21 cellular contexts compared by ENCODE assay signal in the genomic region with DNA sequence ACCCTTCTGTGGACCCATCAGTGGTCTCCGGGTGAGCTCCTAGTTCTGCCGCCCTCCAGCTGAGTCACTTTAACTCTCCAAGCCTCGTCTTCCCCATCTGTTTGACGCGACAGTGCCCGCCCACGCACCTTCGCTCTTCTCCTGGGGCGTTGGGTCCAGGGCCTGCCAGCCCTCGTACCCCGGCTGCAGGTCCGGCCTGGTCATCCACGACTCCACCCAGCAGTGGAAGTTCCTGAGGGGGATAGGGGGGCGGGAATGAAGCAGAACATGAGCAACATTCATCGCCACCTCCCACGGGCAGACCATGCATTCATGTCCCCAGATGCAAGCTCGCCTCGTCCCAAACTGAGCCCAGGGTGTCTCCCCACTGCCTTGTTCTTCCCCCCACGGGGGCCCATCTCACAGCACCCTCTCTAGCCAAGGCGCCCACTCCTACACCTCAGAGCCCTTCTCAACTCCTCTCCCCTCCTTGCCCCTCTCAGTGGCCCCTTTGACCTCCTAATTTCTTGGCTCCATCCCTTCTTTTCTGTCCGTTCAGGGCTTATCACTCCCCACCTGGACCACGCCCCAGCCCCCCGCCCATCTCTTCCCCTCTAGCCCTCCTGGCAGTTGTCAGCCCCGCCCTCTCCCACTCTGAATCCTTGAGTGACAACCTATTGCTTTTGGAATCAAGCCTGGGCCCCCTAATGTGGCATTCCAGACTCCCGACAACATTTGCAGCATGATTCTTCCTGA. TPM values are rescaled to one million over a fixed set of nuclear protein-coding genes. Genes with fewer than 3 reads are reported as not detected.
DNase-seq lines count a peak whose midpoint lies in the region; ATAC-seq and TF ChIP-seq lines count a peak whose summit lies in the region.
"Had no signal": no experiment of that assay in that cellular context is flagged by ENCODE, and none has a peak within 500 bp of the region (broad histone marks: within the 10 kb centered on the region; RNA-seq: fewer than 3 reads in every experiment).

No MANE protein-coding gene starts in this region.

- peak overlapping the region in 5 of 10 donors; percentile 75 to 92 (median 85) for H3K27ac ChIP-seq in heart right ventricle
- peak overlapping the region; percentile 20 to 87 (median 80) for H3K27ac ChIP-seq in esophagus muscularis mucosa (replicated peaks in 1 of 4)
- H3K27ac ChIP-seq in aorta (ENCODE audit: low read depth in 1 of 2, low read length in 2 of 2) = no peak overlapping the region
- no peak overlapping the region for H3K27ac ChIP-seq in OCI-LY7 (ENCODE audit: low read depth, low read length, poor library complexity, severe bottlenecking)
- H3K27ac ChIP-seq: neural progenitor cell had no signal

- H3K27me3 ChIP-seq in heart right ventricle = no peaks in the 10 kb centered on the region
- no peaks in the 10 kb centered on the region for H3K27me3 ChIP-seq in esophagus muscularis mucosa
- H3K27me3 ChIP-seq in aorta (ENCODE audit: control insufficient read depth in 1 of 2, insufficient read depth in 2 of 2, low read length in 1 of 2) = no peaks in the 10 kb centered on the region
- H3K27me3 ChIP-seq: neural progenitor cell had no signal

- no peak for TF ChIP-seq POLR2A in esophagus muscularis mucosa (IDR thresholded peaks at IDR 0.05; ENCODE audit: low read depth)

- POLR2A ChIA-PET in OCI-LY7 (lab: Charles Lee) = no interaction called here

- no peaks in the 10 kb centered on the region for H3K9me2 ChIP-seq in OCI-LY7 (ENCODE audit: insufficient read depth, low read length)

- no peaks in the 10 kb centered on the region for H3K9me3 Mint-ChIP-seq in mesothelial cell of epicardium
- H3K9me3 Mint-ChIP-seq: activated B cell treated with CpG ODN at 0.5 μM for 24 hours, neural progenitor cell had no signal

- DNase-seq in left cardiac atrium (peak; percentile 26), heart right ventricle (no peak), esophagus muscularis mucosa (ENCODE audit: extremely low spot score) (no peak), mesothelial cell of epicardium (ENCODE audit: low spot score in 2 of 2, unreplicated experiment in 2 of 2) (no peak), aorta (peak; percentile 37 to 74), OCI-LY7 (ENCODE audit: low spot score) (no peak), NCI-H226 (no peak)
- DNase-seq: activated B cell treated with CpG ODN at 0.5 μM for 24 hours; activated CD8-positive, alpha-beta T cell treated with anti-CD3 and anti-CD28 coated beads, Interleukin-2, amount 10 ng/mL, durations not matched to agents 7 days and 5 days; activated naive CD4-positive, alpha-beta T cell treated with Interleukin-2 at 50 U/mL for 16 hours; activated T-cell treated with anti-CD3 and anti-CD28 coated beads, Interleukin-2, amount 50 U/mL, for 1 hour; amniotic stem cell; C1 segment of cervical spinal cord; GDM1; Kasumi-1; kidney glomerular epithelial cell; NCI-H1048; substantia nigra; T-helper 9 cell had no signal

- no peak overlapping the region for H3K4me3 Mint-ChIP-seq in mesothelial cell of epicardium
- H3K4me3 Mint-ChIP-seq: activated B cell treated with CpG ODN at 0.5 μM for 24 hours; activated CD8-positive, alpha-beta T cell treated with anti-CD3 and anti-CD28 coated beads, Interleukin-2, amount 10 ng/mL, durations not matched to agents 7 days and 5 days; neural progenitor cell had no signal

- H3K36me3 Mint-ChIP-seq in mesothelial cell of epicardium = peaks cover 6% of the 10 kb centered on the region
- H3K36me3 Mint-ChIP-seq: neural progenitor cell had no signal

- no peak for TF ChIP-seq CTCF in heart right ventricle (IDR thresholded peaks at IDR 0.05)
- TF ChIP-seq CTCF in esophagus muscularis mucosa (IDR thresholded peaks at IDR 0.05) = no peak
- no peak for TF ChIP-seq CTCF in mesothelial cell of epicardium (IDR thresholded peaks at IDR 0.05; ENCODE audit: unreplicated experiment)
- no peak for TF ChIP-seq CTCF in OCI-LY7 (conservative IDR thresholded peaks at IDR 0.05; ENCODE audit: low read length)

- no peaks in the 10 kb centered on the region for H3K9me3 ChIP-seq in heart right ventricle
- H3K9me3 ChIP-seq in esophagus muscularis mucosa = no peaks in the 10 kb centered on the region
- no peaks in the 10 kb centered on the region for H3K9me3 ChIP-seq in aorta (ENCODE audit: control insufficient read depth, low read length)
- no peaks in the 10 kb centered on the region for H3K9me3 ChIP-seq in OCI-LY7 (ENCODE audit: low read length)

- ATAC-seq in left cardiac atrium = no peak
- no peak for ATAC-seq in heart right ventricle
- no peak for ATAC-seq in aorta (ENCODE audit: low FRiP score)
- no peak for ATAC-seq in GM21529 (IDR thresholded peaks at IDR 0.05; ENCODE audit: unreplicated experiment)
- ATAC-seq: activated CD8-positive, alpha-beta T cell treated with anti-CD3 and anti-CD28 coated beads, Interleukin-2, amount 10 ng/mL, durations not matched to agents 7 days and 5 days had no signal

- peaks cover 28 to 74% (median 59%) of the 10 kb centered on the region in 9 donors for H3K4me1 ChIP-seq in heart right ventricle
- H3K4me1 ChIP-seq in esophagus muscularis mucosa = peaks cover 33 to 45% (median 36%) of the 10 kb centered on the region in 4 donors
- H3K4me1 ChIP-seq in aorta (ENCODE audit: control insufficient read depth in 1 of 2, insufficient read depth in 2 of 2, low read length in 2 of 2) = no peaks in the 10 kb centered on the region
- no peaks in the 10 kb centered on the region for H3K4me1 ChIP-seq in OCI-LY7 (ENCODE audit: insufficient read depth, low read length, poor library complexity, severe bottlenecking)

- H3K4me3 ChIP-seq in heart right ventricle = no peak overlapping the region
- H3K4me3 ChIP-seq in esophagus muscularis mucosa = no peak overlapping the region
- no peak overlapping the region for H3K4me3 ChIP-seq in aorta (ENCODE audit: low read length in 2 of 2)
- no peak overlapping the region for H3K4me3 ChIP-seq in OCI-LY7 (ENCODE audit: low read depth, low read length, poor library complexity, severe bottlenecking)
- H3K4me3 ChIP-seq: neural progenitor cell had no signal

- H3K36me3 ChIP-seq in heart right ventricle = peaks cover 0 to 98% (median 61%) of the 10 kb centered on the region in 9 donors
- peaks cover 26 to 96% (median 72%) of the 10 kb centered on the region in 4 donors for H3K36me3 ChIP-seq in esophagus muscularis mucosa
- H3K36me3 ChIP-seq in aorta (ENCODE audit: control insufficient read depth in 1 of 2, insufficient read depth in 2 of 2, low read length in 1 of 2) = peaks cover 3 to 6% of the 10 kb centered on the region in 2 donors
- no peaks in the 10 kb centered on the region for H3K36me3 ChIP-seq in OCI-LY7 (ENCODE audit: insufficient read depth, low read length)
- H3K36me3 ChIP-seq: neural progenitor cell had no signal

- no TSS peak for BruUV-seq in OCI-LY7 (replicated peaks; lab: Mats Ljungman, UMichigan)

- WGBS in heart right ventricle, 2 donors = 77 to 79% methylated on average over 25 of the region's 25 CpGs
- WGBS in esophagus muscularis mucosa = 81% methylated on average over 25 of the region's 25 CpGs
- WGBS in aorta, 2 donors = 77 to 81% methylated on average over 25 of the region's 25 CpGs

- H3K4me1 Mint-ChIP-seq in mesothelial cell of epicardium = peaks cover 44% of the 10 kb centered on the region
- H3K4me1 Mint-ChIP-seq: activated B cell treated with CpG ODN at 0.5 μM for 24 hours had no signal

- intact Hi-C loops in left cardiac atrium (cut with DNase I) = no loop called here
- intact Hi-C loops in heart right ventricle (cut with DNase I) = no loop called here
- intact Hi-C loops in esophagus muscularis mucosa (cut with DNase I) = no loop called here
- intact Hi-C loops in aorta (cut with DNase I) = no loop called here
- intact Hi-C loops in OCI-LY7 (cut with micrococcal nuclease; ENCODE audit: unreplicated experiment) = no loop called here

- H3K27me3 Mint-ChIP-seq in mesothelial cell of epicardium (ENCODE audit: low read depth) = no peaks in the 10 kb centered on the region
- H3K27me3 Mint-ChIP-seq: activated B cell treated with CpG ODN at 0.5 μM for 24 hours had no signal

- H3K27ac Mint-ChIP-seq in mesothelial cell of epicardium = peak overlapping the region; percentile 39
- H3K27ac Mint-ChIP-seq: activated B cell treated with CpG ODN at 0.5 μM for 24 hours; activated CD8-positive, alpha-beta T cell treated with anti-CD3 and anti-CD28 coated beads, Interleukin-2, amount 10 ng/mL, durations not matched to agents 7 days and 5 days; neural progenitor cell had no signal

- CTCF ChIA-PET in OCI-LY7 (lab: Charles Lee; ENCODE audit: unreplicated experiment) = no interaction called here

- no peaks in the 10 kb centered on the region for H4K20me1 ChIP-seq in OCI-LY7 (ENCODE audit: insufficient read depth, low read length)

- H3K4me2 ChIP-seq in OCI-LY7 (ENCODE audit: low read length) = no peak overlapping the region
- H3K4me2 ChIP-seq: neural progenitor cell had no signal

- no peak for TF ChIP-seq EP300 in esophagus muscularis mucosa (IDR thresholded peaks at IDR 0.05)

- no peak overlapping the region for H2AFZ ChIP-seq in OCI-LY7 (ENCODE audit: low read length)
- H2AFZ ChIP-seq: neural progenitor cell had no signal

- H3K79me2 ChIP-seq in OCI-LY7 (ENCODE audit: insufficient read depth, low read depth, low read length) = no peaks in the 10 kb centered on the region

RNA-seq across cellular contexts. Expression of gene TGM2, which starts 23.7 kb away (rescaled TPM):
- total RNA-seq in left cardiac atrium = 100 to 1,000 TPM; 383 to 695 TPM
- total RNA-seq in heart right ventricle = 100 to 1,000 TPM; 279 to 993 (median 472) TPM
- polyA plus RNA-seq in heart right ventricle = 100 to 1,000 TPM; 146 to 475 TPM
- 100 to 1,000 TPM; 170 to 385 (median 212) TPM for total RNA-seq in esophagus muscularis mucosa
- total RNA-seq in mesothelial cell of epicardium = 32.4 to 35.7 TPM (median 35.3 TPM) in 3 replicates
- 100 to 1,000 TPM; 449 to 561 TPM for total RNA-seq in aorta
- 100 to 1,000 TPM in 1 of 2 donors, 10 to 100 TPM in 1; 44.2 to 193 TPM for polyA plus RNA-seq in aorta
- not detected in 2 replicates for total RNA-seq in OCI-LY7 (2014; rRNA removed; shearing (Covaris generic))
- 0.18 TPM in 1 of 2 replicates, not detected in the other for total RNA-seq in OCI-LY7 (2022)

Comparison
In these comparisons a context has a peak if more than half of its experiments do, and no peak if none do; other contexts are left out.
1. DNase-seq: peak in left cardiac atrium (single experiment) and aorta (2 of 2); none in heart right ventricle (0 of 2), esophagus muscularis mucosa (single experiment), mesothelial cell of epicardium (0 of 2), OCI-LY7 (single experiment) and NCI-H226 (single experiment).
2. H3K27ac ChIP-seq: peak in esophagus muscularis mucosa (4 of 4); none in aorta (0 of 2) and OCI-LY7 (single experiment).
3. RNA of gene TGM2, which starts 23.7 kb away (total RNA-seq): 383 to 695 TPM in left cardiac atrium, 449 to 561 TPM in aorta, 279 to 993 TPM in heart right ventricle, 170 to 385 TPM in esophagus muscularis mucosa and 32.4 to 35.7 TPM in mesothelial cell of epicardium; 0.18 TPM in OCI-LY7; every median in the first group is over 10 times any median in the second.